ENCODE assay signal across 5 cellular contexts in the genomic region with DNA sequence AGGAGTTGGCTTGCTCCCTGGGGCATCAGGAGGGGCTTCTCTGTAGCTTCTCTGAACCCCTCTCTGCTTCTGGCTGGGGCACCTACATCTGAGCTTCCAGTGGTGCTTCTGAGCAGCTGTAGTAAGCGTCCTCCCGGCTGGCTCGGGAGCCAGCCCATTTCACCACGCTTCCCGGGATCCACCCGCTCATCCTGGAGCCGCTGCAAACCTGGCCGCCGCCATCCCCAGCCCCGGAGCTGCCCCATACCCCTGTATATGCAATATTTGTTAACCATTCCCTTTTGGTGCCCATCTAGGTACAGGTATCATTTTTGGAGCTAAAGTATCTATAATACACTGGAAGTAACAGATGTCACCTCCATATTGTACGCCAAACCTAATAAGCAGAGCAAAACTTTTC. TPM values are rescaled to one million over a fixed set of nuclear protein-coding genes. Genes with fewer than 3 reads are reported as not detected.
"Had no signal": no experiment of that assay in that cellular context is flagged by ENCODE, and none has a peak within 500 bp of the region (broad histone marks: within the 10 kb centered on the region; RNA-seq: fewer than 3 reads in every experiment).

No MANE protein-coding gene starts in this region.

RNA-seq across cellular contexts. Expression of gene ANXA8, which starts 0.9 kb away (rescaled TPM):
- total RNA-seq: GM23338, H1, HT-29 had no signal

RNA-seq across cellular contexts. Expression of gene FAM25G, which starts 6.7 kb away (rescaled TPM):
- total RNA-seq: GM23338, H1, H9, HT-29, IMR-90 had no signal
